8 cellular contexts compared by ENCODE assay signal in genomic region chrX:154097597-154098541, GRCh38. TPM values are rescaled to one million over a fixed set of nuclear protein-coding genes. Genes with fewer than 3 reads are reported as not detected.
DNase-seq lines count a peak whose midpoint lies in the region; ATAC-seq and TF ChIP-seq lines count a peak whose summit lies in the region.

Gene MECP2, minus strand, starts transcription at chrX:154097717.

- H3K36me3 Mint-ChIP-seq in activated naive CD8-positive, alpha-beta T cell treated with anti-CD3 and anti-CD28 coated beads, Interleukin-2, amount 10 ng/mL, durations not matched to agents 7 days and 5 days = no peaks in the 10 kb centered on the region

- peak; percentile 93 for DNase-seq in GM10248 (ENCODE audit: extremely low spot score)
- peak; percentile 97 for DNase-seq in NCI-H1105 treated with DMSO at 0.1 percent for 48 hours (lab: John Stamatoyannopoulos, UW)
- DNase-seq in activated naive CD8-positive, alpha-beta T cell treated with anti-CD3 and anti-CD28 coated beads, Interleukin-2, amount 10 ng/mL, durations not matched to agents 7 days and 5 days = peak; percentile 90
- DNase-seq in Right ventricle myocardium inferior (ENCODE audit: missing footprints) = peak; percentile 95
- peak; percentile 89 to 93 (median 91) for DNase-seq in ovary

- peak within 1 kb of the TSS; percentile 62 for H3K27ac ChIP-seq in SU-DHL-6 (ENCODE audit: low read depth, low read length)
- H3K27ac ChIP-seq in ovary = peak within 1 kb of the TSS; percentile 98 to 99
- peak within 1 kb of the TSS; percentile 90 for H3K27ac ChIP-seq in thymus (ENCODE audit: low read depth)

- peak within 1 kb of the TSS; percentile 82 for H3K4me3 ChIP-seq in SU-DHL-6 (ENCODE audit: insufficient read depth, low read length, poor library complexity, severe bottlenecking)
- peak within 1 kb of the TSS; percentile 83 for H3K4me3 ChIP-seq in ovary
- H3K4me3 ChIP-seq in thymus (ENCODE audit: low read length) = peak within 1 kb of the TSS; percentile 70

- peak within 1 kb of the TSS; percentile 77 for H3K9ac ChIP-seq in SU-DHL-6 (ENCODE audit: low read length)

- H3K27me3 ChIP-seq in SU-DHL-6 (ENCODE audit: low read length) = no peaks in the 10 kb centered on the region
- H3K27me3 ChIP-seq in ovary = no peaks in the 10 kb centered on the region
- no peaks in the 10 kb centered on the region for H3K27me3 ChIP-seq in thymus (ENCODE audit: control insufficient read depth, insufficient read depth)

- no peak for TF ChIP-seq EP300 in ovary (IDR thresholded peaks at IDR 0.05)

- peaks cover 33% of the 10 kb centered on the region for H3K4me1 Mint-ChIP-seq in activated naive CD8-positive, alpha-beta T cell treated with anti-CD3 and anti-CD28 coated beads, Interleukin-2, amount 10 ng/mL, durations not matched to agents 7 days and 5 days

- H3K9me3 ChIP-seq in SU-DHL-6 (ENCODE audit: insufficient read depth, low read length) = no peaks in the 10 kb centered on the region
- H3K9me3 ChIP-seq in ovary = no peaks in the 10 kb centered on the region
- H3K9me3 ChIP-seq in thymus (ENCODE audit: control insufficient read depth) = no peaks in the 10 kb centered on the region

- CTCF ChIA-PET in GM10248 (lab: Yijun Ruan, JAX) = no interaction called here

- peak; percentile 24 for TF ChIP-seq POLR2A in ovary (IDR thresholded peaks at IDR 0.05)

- TF ChIP-seq CTCF in GM10248 (IDR thresholded peaks at IDR 0.05; ENCODE audit: control extremely low read depth, extremely low read depth, low read depth, missing control alignments) = no peak
- no peak for TF ChIP-seq CTCF in SU-DHL-6 (IDR thresholded peaks at IDR 0.05; ENCODE audit: insufficient read depth, low read length, poor library complexity, severe bottlenecking)
- no peak for TF ChIP-seq CTCF in ovary (IDR thresholded peaks at IDR 0.05)

- H3K4me1 ChIP-seq in ovary (ENCODE audit: insufficient read depth) (peaks cover 3% of the 10 kb centered on the region), thymus (ENCODE audit: control insufficient read depth, insufficient read depth, low read length) (peaks cover 3% of the 10 kb centered on the region)

- ATAC-seq in HG02642 (IDR thresholded peaks at IDR 0.05; ENCODE audit: poor library complexity, unreplicated experiment) = peak; percentile 88
- peak; percentile 92 for ATAC-seq in activated naive CD8-positive, alpha-beta T cell treated with anti-CD3 and anti-CD28 coated beads, Interleukin-2, amount 10 ng/mL, durations not matched to agents 7 days and 5 days (ENCODE audit: low read depth)
- peak; percentile 96 for ATAC-seq in Right ventricle myocardium inferior

- H3K9me2 ChIP-seq in SU-DHL-6 (replicated peaks; ENCODE audit: insufficient read depth, low read length) = no peaks in the 10 kb centered on the region

- no peaks in the 10 kb centered on the region for H3K9me3 Mint-ChIP-seq in activated naive CD8-positive, alpha-beta T cell treated with anti-CD3 and anti-CD28 coated beads, Interleukin-2, amount 10 ng/mL, durations not matched to agents 7 days and 5 days

- WGBS in ovary, 3 donors = 27 to 48% (median 35%) methylated on average over 25 to 74 of the region's 74 CpGs
- WGBS in thymus = 11% methylated on average over 69 of the region's 74 CpGs

- H2AFZ ChIP-seq in SU-DHL-6 (ENCODE audit: low read depth, low read length, severe bottlenecking) = peak within 1 kb of the TSS; percentile 84

- peak within 1 kb of the TSS; percentile 91 for H3K27ac Mint-ChIP-seq in activated naive CD8-positive, alpha-beta T cell treated with anti-CD3 and anti-CD28 coated beads, Interleukin-2, amount 10 ng/mL, durations not matched to agents 7 days and 5 days

- H3K79me2 ChIP-seq in SU-DHL-6 (ENCODE audit: insufficient read depth, low read length) = peaks cover 40% of the 10 kb centered on the region

- H3K4me3 Mint-ChIP-seq in activated naive CD8-positive, alpha-beta T cell treated with anti-CD3 and anti-CD28 coated beads, Interleukin-2, amount 10 ng/mL, durations not matched to agents 7 days and 5 days = peak within 1 kb of the TSS; percentile 90

- H3K27me3 Mint-ChIP-seq in activated naive CD8-positive, alpha-beta T cell treated with anti-CD3 and anti-CD28 coated beads, Interleukin-2, amount 10 ng/mL, durations not matched to agents 7 days and 5 days = peaks cover 9% of the 10 kb centered on the region

- H3K4me2 ChIP-seq in SU-DHL-6 (ENCODE audit: low read depth, low read length, poor library complexity, severe bottlenecking) = peak within 1 kb of the TSS; percentile 90

- no peaks in the 10 kb centered on the region for H3F3A ChIP-seq in SU-DHL-6 (ENCODE audit: insufficient read depth)

- intact Hi-C loops in Right ventricle myocardium inferior (cut with DNase I) = no loop called here
- intact Hi-C loops in ovary (cut with DNase I) = no loop called here

- H3K36me3 ChIP-seq in SU-DHL-6 (ENCODE audit: low read length) = no peaks in the 10 kb centered on the region
- no peaks in the 10 kb centered on the region for H3K36me3 ChIP-seq in ovary
- H3K36me3 ChIP-seq in thymus (ENCODE audit: control insufficient read depth, insufficient read depth) = no peaks in the 10 kb centered on the region

- 0 out of 2 replicates have a peak, but pooled peaks cover 10% of the 10 kb centered on the region for H4K20me1 ChIP-seq in SU-DHL-6 (ENCODE audit: low read depth, low read length)

- POLR2A ChIA-PET in GM10248 (lab: Yijun Ruan, JAX) = no interaction called here
- POLR2A ChIA-PET in activated naive CD8-positive, alpha-beta T cell treated with anti-CD3 and anti-CD28 coated beads, Interleukin-2, amount 10 ng/mL, durations not matched to agents 7 days and 5 days (lab: Charles Lee) = interaction anchor here (1.0 kb wide), 2 partner anchors 26 to 52 kb away, joined by 3 to 5 read pairs; no protein-coding TSS in a partner anchor

RNA-seq across cellular contexts. Expression of gene MECP2, which starts in this region (rescaled TPM):
- total RNA-seq in activated naive CD8-positive, alpha-beta T cell treated with anti-CD3 and anti-CD28 coated beads, Interleukin-2, amount 10 ng/mL, durations not matched to agents 7 days and 5 days = 10 to 100 TPM; 81.9 to 82.8 TPM
- 32.8 TPM for total RNA-seq in Right ventricle myocardium inferior
- 10 to 100 TPM; 46.4 to 91.2 (median 62.4) TPM for total RNA-seq in ovary
- 10 to 100 TPM; 26.8 to 29.6 TPM for polyA plus RNA-seq in ovary
- 24.6 TPM for polyA plus RNA-seq in thymus

Comparison
In these comparisons a context has a peak if more than half of its experiments do, and no peak if none do; other contexts are left out.
1. Peak in every context shown above with its lines: DNase-seq, ATAC-seq, H3K4me3 ChIP-seq and H3K27ac ChIP-seq.